8 cellular contexts compared by ENCODE assay signal in genomic region chr22:35842954-35843353, GRCh38.
A peak's percentile ranks its signal among the peaks of the same experiment; 100 is the strongest.
DNase-seq lines count a peak whose midpoint lies in the region; ATAC-seq, FAIRE-seq and TF ChIP-seq lines count a peak whose summit lies in the region.

No MANE protein-coding gene starts in this region.

- intact Hi-C loops in ascending aorta (cut with DNase I): loop anchor here (5.0 kb wide), 3 partner anchors 81 to 279 kb away; no protein-coding TSS in a partner anchor
- intact Hi-C loops in kidney (cut with DNase I): no loop called here
- intact Hi-C loops in activated CD4-positive, alpha-beta T cell treated with anti-CD3 and anti-CD28 coated beads for 36 hours (cut with DNase I, micrococcal nuclease): loop anchor here in 1 of 2 experiments (1.0 kb wide), 1 partner anchor 216 kb away; no protein-coding TSS in a partner anchor

- H3K36me3 Mint-ChIP-seq in activated CD4-positive, alpha-beta T cell treated with anti-CD3 and anti-CD28 coated beads for 36 hours (ENCODE audit: low read depth): no peaks in the 10 kb centered on the region

- POLR2A ChIA-PET in activated CD4-positive, alpha-beta T cell treated with anti-CD3 and anti-CD28 coated beads for 36 hours (lab: Charles Lee): no interaction called here

- DNase-seq in DMS114 treated with DMSO at 0.1 percent for 48 hours (lab: John Stamatoyannopoulos, UW; ENCODE audit: unreplicated experiment): peak; percentile 34
- DNase-seq in ascending aorta (ENCODE audit: low spot score in 2 of 2): no peak
- no peak for DNase-seq in kidney
- no peak for DNase-seq in NCI-H187 (lab: John Stamatoyannopoulos, UW)
- DNase-seq in activated CD4-positive, alpha-beta T cell treated with anti-CD3 and anti-CD28 coated beads for 36 hours: no peak

- H3K9ac ChIP-seq in kidney (ENCODE audit: low read length in 2 of 2): no peak overlapping the region

- ATAC-seq in GM19455 (IDR thresholded peaks at IDR 0.05; ENCODE audit: unreplicated experiment): no peak
- no peak for ATAC-seq in activated CD4-positive, alpha-beta T cell treated with anti-CD3 and anti-CD28 coated beads for 36 hours
- ATAC-seq in GM19452 (IDR thresholded peaks at IDR 0.05; ENCODE audit: unreplicated experiment): no peak

- H3K4me1 Mint-ChIP-seq in activated CD4-positive, alpha-beta T cell treated with anti-CD3 and anti-CD28 coated beads for 36 hours: peaks cover 13% of the 10 kb centered on the region

- CTCF ChIA-PET in activated CD4-positive, alpha-beta T cell treated with anti-CD3 and anti-CD28 coated beads for 36 hours (lab: Charles Lee): no interaction called here

- no peak overlapping the region for H3K4me3 Mint-ChIP-seq in activated CD4-positive, alpha-beta T cell treated with anti-CD3 and anti-CD28 coated beads for 36 hours

- FAIRE-seq in kidney (lab: Jason Lieb, UNC): no peak

- no peaks in the 10 kb centered on the region for H3K27me3 ChIP-seq in ascending aorta

- H3K4me1 ChIP-seq in ascending aorta: peaks cover 0 to 8% of the 10 kb centered on the region in 2 donors
- peaks cover 8% of the 10 kb centered on the region in 2 donors for H3K4me1 ChIP-seq in kidney (ENCODE audit: control insufficient read depth in 1 of 2, insufficient read depth in 1 of 2, low read depth in 1 of 2, low read length in 2 of 2)

- H3K27ac ChIP-seq in ascending aorta (peak overlapping the region; percentile 1 to 21), kidney (ENCODE audit: low read depth in 2 of 2, low read length in 2 of 2) (no peak overlapping the region)

- TF ChIP-seq CTCF in LNCAP (IDR thresholded peaks at IDR 0.05): peak; percentile 48
- TF ChIP-seq CTCF in ascending aorta (IDR thresholded peaks at IDR 0.05): peak; percentile 18 to 47 (median 25)
- TF ChIP-seq CTCF in kidney (IDR thresholded peaks at IDR 0.05; ENCODE audit: borderline replicate concordance, extremely low read depth, insufficient read depth): peak; percentile 38

- no peaks in the 10 kb centered on the region for H3K9me3 ChIP-seq in ascending aorta
- H3K9me3 ChIP-seq in kidney (ENCODE audit: control insufficient read depth in 1 of 2, low read length in 2 of 2): no peaks in the 10 kb centered on the region

- H3K4me3 ChIP-seq in ascending aorta: no peak overlapping the region
- H3K4me3 ChIP-seq in kidney (ENCODE audit: low read length in 2 of 2): no peak overlapping the region

- peaks cover 11% of the 10 kb centered on the region for H3K27me3 Mint-ChIP-seq in activated CD4-positive, alpha-beta T cell treated with anti-CD3 and anti-CD28 coated beads for 36 hours

- no peaks in the 10 kb centered on the region for H3K9me3 Mint-ChIP-seq in activated CD4-positive, alpha-beta T cell treated with anti-CD3 and anti-CD28 coated beads for 36 hours (ENCODE audit: low read depth)

- no peak overlapping the region for H3K27ac Mint-ChIP-seq in activated CD4-positive, alpha-beta T cell treated with anti-CD3 and anti-CD28 coated beads for 36 hours

- H3K36me3 ChIP-seq in ascending aorta (no peaks in the 10 kb centered on the region), kidney (ENCODE audit: control insufficient read depth in 1 of 2, insufficient read depth in 2 of 2, low read length in 2 of 2) (no peaks in the 10 kb centered on the region)

Comparison
In these comparisons a context has a peak if more than half of its experiments do, and no peak if none do; other contexts are left out.
1. H3K27ac ChIP-seq: peak in ascending aorta (2 of 2); none in kidney (0 of 2).
2. Peak in every context shown above with its lines, with median percentiles within 50 percentile points of each other: CTCF ChIP-seq.